ENCODE assay signal across 20 cellular contexts in the genomic region with DNA sequence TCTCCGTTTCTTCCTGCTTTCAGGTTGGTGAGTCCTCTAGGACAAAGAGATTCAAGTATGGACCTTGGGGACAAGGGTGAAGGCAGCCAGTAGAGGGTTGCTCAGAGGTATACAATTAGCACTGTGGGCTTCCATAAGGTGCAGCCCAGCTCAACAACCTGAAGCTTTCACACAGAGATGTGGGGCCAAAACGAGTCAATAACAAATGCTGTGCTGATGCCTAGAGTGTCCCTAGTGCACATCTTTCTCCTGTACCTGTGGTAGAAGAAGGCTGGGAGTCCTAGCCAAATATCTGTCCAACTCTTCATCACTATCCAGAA. TPM values are rescaled to one million over a fixed set of nuclear protein-coding genes. Genes with fewer than 3 reads are reported as not detected.
"Had no signal": no experiment of that assay in that cellular context is flagged by ENCODE, and none has a peak within 500 bp of the region (broad histone marks: within the 10 kb centered on the region; RNA-seq: fewer than 3 reads in every experiment).

No MANE protein-coding gene starts in this region.

- H3K27ac Mint-ChIP-seq: activated CD4-positive, alpha-beta memory T cell treated with anti-CD3 and anti-CD28 coated beads, Interleukin-2, amount 10 ng/mL, durations not matched to agents 7 days and 5 days; endodermal cell; stimulated activated naive CD8-positive, alpha-beta T cell treated with anti-CD3 and anti-CD28 coated beads, Interleukin-15, amount 100 ng/mL, for 72 hours; T-cell had no signal

- H3K27ac ChIP-seq: cardiac muscle cell, dorsolateral prefrontal cortex, gastrocnemius medialis, heart right ventricle, lower lobe of right lung, ovary, sigmoid colon, spleen had no signal

- H3K4me3 ChIP-seq: cardiac muscle cell, dorsolateral prefrontal cortex, gastrocnemius medialis, heart right ventricle, lower lobe of right lung, ovary, sigmoid colon, spleen had no signal

- H3K36me3 ChIP-seq: cardiac muscle cell, lower lobe of right lung, ovary had no signal

- H3K9me3 ChIP-seq: gastrocnemius medialis, heart right ventricle, lower lobe of right lung, ovary, sigmoid colon, spleen had no signal

- H3K9me3 Mint-ChIP-seq: activated CD4-positive, alpha-beta memory T cell treated with anti-CD3 and anti-CD28 coated beads, Interleukin-2, amount 10 ng/mL, durations not matched to agents 7 days and 5 days; endodermal cell; stimulated activated naive CD8-positive, alpha-beta T cell treated with anti-CD3 and anti-CD28 coated beads, Interleukin-15, amount 100 ng/mL, for 72 hours; T-cell had no signal

- H3K27me3 ChIP-seq: cardiac muscle cell, dorsolateral prefrontal cortex, gastrocnemius medialis, heart right ventricle, ovary, sigmoid colon, spleen had no signal

- ATAC-seq: gastrocnemius medialis; heart right ventricle; left cardiac atrium; lower lobe of right lung; stimulated activated naive CD8-positive, alpha-beta T cell treated with anti-CD3 and anti-CD28 coated beads, Interleukin-15, amount 100 ng/mL, for 72 hours had no signal

- H3K4me1 ChIP-seq: gastrocnemius medialis, heart right ventricle, lower lobe of right lung, sigmoid colon, spleen had no signal

- H3K27me3 Mint-ChIP-seq: activated CD4-positive, alpha-beta memory T cell treated with anti-CD3 and anti-CD28 coated beads, Interleukin-2, amount 10 ng/mL, durations not matched to agents 7 days and 5 days; stimulated activated naive CD8-positive, alpha-beta T cell treated with anti-CD3 and anti-CD28 coated beads, Interleukin-15, amount 100 ng/mL, for 72 hours; T-cell had no signal

- H3K4me3 Mint-ChIP-seq: activated CD4-positive, alpha-beta memory T cell treated with anti-CD3 and anti-CD28 coated beads, Interleukin-2, amount 10 ng/mL, durations not matched to agents 7 days and 5 days; endodermal cell; stimulated activated naive CD8-positive, alpha-beta T cell treated with anti-CD3 and anti-CD28 coated beads, Interleukin-15, amount 100 ng/mL, for 72 hours; T-cell had no signal

- DNase-seq: activated CD4-positive, CD25-positive, alpha-beta regulatory T cell treated with anti-CD3 and anti-CD28 coated beads, Interleukin-2, amount 50 U/mL, for 72 hours; gastrocnemius medialis; heart right ventricle; left cardiac atrium; lower lobe of right lung; midbrain; ovary; sigmoid colon; spleen; stimulated activated naive CD8-positive, alpha-beta T cell treated with anti-CD3 and anti-CD28 coated beads, Interleukin-15, amount 100 ng/mL, for 72 hours; T1000 had no signal

RNA-seq across cellular contexts. Expression of a gene that starts 20.7 kb away (rescaled TPM):
- total RNA-seq: activated CD4-positive, alpha-beta memory T cell treated with anti-CD3 and anti-CD28 coated beads, Interleukin-2, amount 10 ng/mL, durations not matched to agents 7 days and 5 days; astrocyte; cardiac muscle cell; dorsolateral prefrontal cortex; endodermal cell; epithelial cell of proximal tubule; gastrocnemius medialis; heart right ventricle; left cardiac atrium; lower lobe of right lung; ovary; sigmoid colon; spleen; T-cell; temporal lobe had no signal
- polyA plus RNA-seq: heart right ventricle, neural cell, ovary, sigmoid colon, spleen had no signal
